In the genomic region with DNA sequence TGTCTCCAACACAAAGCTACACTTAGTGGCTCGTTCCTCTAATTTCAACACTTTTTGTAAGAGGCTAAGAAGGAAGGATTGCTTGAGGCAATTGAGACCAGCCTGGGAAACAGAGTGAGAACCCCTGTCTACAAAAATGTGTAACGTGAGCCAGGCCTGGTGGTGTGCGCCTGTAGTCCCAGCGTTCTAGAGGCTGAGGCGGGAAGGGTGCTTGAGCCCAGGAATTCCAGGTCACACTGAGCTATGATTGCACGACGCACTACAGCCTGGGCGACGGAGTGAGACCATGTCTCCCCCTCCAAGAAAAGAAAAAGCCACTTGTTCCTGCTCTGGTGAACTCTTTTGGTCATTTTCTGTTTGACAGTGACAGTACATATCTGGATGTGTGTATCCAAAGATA, we compare ENCODE assay signal across 9 cellular contexts.
"Had no signal": no experiment of that assay in that cellular context is flagged by ENCODE, and none has a peak within 500 bp of the region (broad histone marks: within the 10 kb centered on the region; RNA-seq: fewer than 3 reads in every experiment).

No MANE protein-coding gene starts in this region.

- H3K36me3 Mint-ChIP-seq: IgD-negative memory B cell had no signal

- ATAC-seq: HCT116 had no signal

- H3K27ac Mint-ChIP-seq: HFFc6, IgD-negative memory B cell had no signal

- H3K36me3 ChIP-seq: HAP-1 had no signal

- H3K4me3 ChIP-seq: GM23248, HAP-1 had no signal

- H3K4me1 Mint-ChIP-seq: IgD-negative memory B cell had no signal

- H3K27me3 Mint-ChIP-seq: IgD-negative memory B cell had no signal

- H3K4me3 Mint-ChIP-seq: HFFc6, IgD-negative memory B cell had no signal

- H3K9me3 ChIP-seq: HAP-1 had no signal

- H3K4me2 ChIP-seq: KMS-11 had no signal

- DNase-seq: GM23248, GOT3, H7, HFFc6, KBM-7 had no signal

- H2AFZ ChIP-seq: GM23248 had no signal

- H3K27ac ChIP-seq: GM23248, KMS-11 had no signal

- H3K9ac ChIP-seq: GM23248, KMS-11 had no signal
